In genomic region chr5:150219142-150219541, GRCh38 we compare ENCODE assay signal across 1 cellular context.
TF ChIP-seq lines count a peak whose summit lies in the region.

No MANE protein-coding gene starts in this region.

TF ChIP-seq in H1, 55 proteins besides CTCF, POLR2A, EP300 and RAD21:
- TF ChIP-seq USF2 (IDR thresholded peaks at IDR 0.05; ENCODE audit: low read length) (peak; percentile 58), ASH2L (IDR thresholded peaks at IDR 0.05; ENCODE audit: low read length) (no peak)
TF ChIP-seq in H1: peak in this region for 1.
